Comparison of ENCODE assay signal across 1 cellular context in genomic region chr6:30556964-30557682, GRCh38.
A peak's percentile ranks its signal among the peaks of the same experiment; 100 is the strongest.
TF ChIP-seq lines count a peak whose summit lies in the region.

Gene PRR3 (plus strand): TSS chr6:30557295. CDS start chr6:30557345, 50 bp downstream.

TF ChIP-seq in K562, 482 proteins besides CTCF, POLR2A, EP300 and RAD21 (continued from another document and continues in another):
- TF ChIP-seq THAP7 (CRISPR knock-in tag; IDR thresholded peaks at IDR 0.05), result 0 out of 2 replicates have a peak, but pooled peaks have one; percentile 60
- peak; percentile 88 for TF ChIP-seq EGR1 (conservative IDR thresholded peaks at IDR 0.05)
- TF ChIP-seq JUN (IDR thresholded peaks at IDR 0.05; ENCODE audit: borderline replicate concordance, low read depth, low read length), result peak; percentile 36; the same call in 1 of the 2 replicates
- peak; percentile 87 for TF ChIP-seq JUN (CRISPR knock-in tag; IDR thresholded peaks at IDR 0.05; ENCODE audit: borderline replicate concordance)
- no peak for TF ChIP-seq ZNF347 (CRISPR knock-in tag; IDR thresholded peaks at IDR 0.05; ENCODE audit: low read depth)
- no peak for TF ChIP-seq NFE2L1 (tag; IDR thresholded peaks at IDR 0.05; ENCODE audit: borderline replicate concordance, low read depth)
- TF ChIP-seq ZBTB7A (IDR thresholded peaks at IDR 0.05; ENCODE audit: borderline replicate concordance, control insufficient read depth, low read depth, low read length), result peak; percentile 99
- TF ChIP-seq NFRKB (IDR thresholded peaks at IDR 0.05; ENCODE audit: low read depth), result peak; percentile 96
- TF ChIP-seq RFX7 (CRISPR knock-in tag; IDR thresholded peaks at IDR 0.05), result no peak
- TF ChIP-seq TBL1XR1 (IDR thresholded peaks at IDR 0.05; ENCODE audit: low read length in 2 of 2), result peak in 1 of 2 experiments; percentile 50; a peak in 2 of 4 replicates
- TF ChIP-seq AFF1 (IDR thresholded peaks at IDR 0.05; ENCODE audit: low read depth in 1 of 2, partially characterized antibody in 2 of 2), result peak in 1 of 2 experiments; percentile 80
- peak; percentile 89 for TF ChIP-seq BRD9 (IDR thresholded peaks at IDR 0.05; ENCODE audit: low read depth, partially characterized antibody)
- TF ChIP-seq ZBTB5 (IDR thresholded peaks at IDR 0.05), result no peak
- no peak for TF ChIP-seq BRF1 (IDR thresholded peaks at IDR 0.05; ENCODE audit: borderline replicate concordance, extremely low read depth, insufficient read length)
- no peak for TF ChIP-seq NFATC3 (IDR thresholded peaks at IDR 0.05)
- no peak for TF ChIP-seq MYBL2 (IDR thresholded peaks at IDR 0.05; ENCODE audit: low read depth)
- no peak for TF ChIP-seq MYBL2 (CRISPR knock-in tag; IDR thresholded peaks at IDR 0.05; ENCODE audit: borderline replicate concordance)
- peak; percentile 12 for TF ChIP-seq PCBP1 (IDR thresholded peaks at IDR 0.05; ENCODE audit: low read depth, low read length, poor library complexity, severe bottlenecking)
- peak; percentile 100 for TF ChIP-seq MYC (IDR thresholded peaks at IDR 0.05; ENCODE audit: low read depth, low read length)
- peak; percentile 96 for TF ChIP-seq MYC (CRISPR knock-in tag; IDR thresholded peaks at IDR 0.05; ENCODE audit: borderline replicate concordance, low read depth)
- TF ChIP-seq NFIC (IDR thresholded peaks at IDR 0.05), result peak; percentile 61
- no peak for TF ChIP-seq ZKSCAN8 (CRISPR knock-in tag; IDR thresholded peaks at IDR 0.05)
- no peak for TF ChIP-seq SMARCA4 (IDR thresholded peaks at IDR 0.05)
- peak in 1 of 2 experiments; percentile 93; a peak in 1 of 4 replicates for TF ChIP-seq ARNT (IDR thresholded peaks at IDR 0.05)
- peak; percentile 51 for TF ChIP-seq CXXC5 (CRISPR knock-in tag; IDR thresholded peaks at IDR 0.05)
- TF ChIP-seq CBX5 (IDR thresholded peaks at IDR 0.05; ENCODE audit: borderline replicate concordance, low read depth), result 0 out of 2 replicates have a peak, but pooled peaks have one; percentile 40
- no peak for TF ChIP-seq MYNN (IDR thresholded peaks at IDR 0.05)
- TF ChIP-seq MYNN (CRISPR knock-in tag; IDR thresholded peaks at IDR 0.05), result no peak
- peak; percentile 45 for TF ChIP-seq PKNOX1 (IDR thresholded peaks at IDR 0.05)
- TF ChIP-seq KLF6 (CRISPR knock-in tag; IDR thresholded peaks at IDR 0.05; ENCODE audit: borderline replicate concordance), result no peak
- TF ChIP-seq GTF2A2 (tag; IDR thresholded peaks at IDR 0.05), result no peak
- TF ChIP-seq MXI1 (IDR thresholded peaks at IDR 0.05; ENCODE audit: low read depth, low read length), result peak; percentile 72; the same call in 1 of the 2 replicates
- TF ChIP-seq TRIM24 (IDR thresholded peaks at IDR 0.05), result peak; percentile 24 to 86; a peak in 2 of 4 replicates
- TF ChIP-seq KAT2B (IDR thresholded peaks at IDR 0.05; ENCODE audit: low read depth, low read length), result no peak
- no peak for TF ChIP-seq BDP1 (IDR thresholded peaks at IDR 0.05; ENCODE audit: insufficient read depth, insufficient read length)
- no peak for TF ChIP-seq PRPF4 (IDR thresholded peaks at IDR 0.05; ENCODE audit: insufficient read depth, low read depth, low read length, poor library complexity, severe bottlenecking)
- peak; percentile 98 for TF ChIP-seq MAX (CRISPR knock-in tag; IDR thresholded peaks at IDR 0.05)
- TF ChIP-seq ZNF133 (CRISPR knock-in tag; IDR thresholded peaks at IDR 0.05), result no peak
- 0 out of 2 replicates have a peak, but pooled peaks have one; percentile 5 for TF ChIP-seq TCF7L2 (IDR thresholded peaks at IDR 0.05; ENCODE audit: low read depth, low read length)
- 0 out of 4 replicates have a peak, but pooled peaks of 1 of the 2 experiments have one; percentile 54 for TF ChIP-seq MCM7 (IDR thresholded peaks at IDR 0.05)
- TF ChIP-seq ARID3A (IDR thresholded peaks at IDR 0.05; ENCODE audit: borderline replicate concordance, low read depth, low read length), result no peak
- peak; percentile 94 to 96 for TF ChIP-seq E2F6 (IDR thresholded peaks at IDR 0.05; ENCODE audit: borderline replicate concordance in 1 of 2, extremely low read depth in 1 of 2, insufficient read depth in 1 of 2, insufficient read length in 1 of 2, low read depth in 1 of 2, low read length in 1 of 2, poor library complexity in 1 of 2, severe bottlenecking in 1 of 2)
- peak; percentile 85 for TF ChIP-seq PHF8 (IDR thresholded peaks at IDR 0.05; ENCODE audit: borderline replicate concordance, low read length)
- TF ChIP-seq PHB2 (IDR thresholded peaks at IDR 0.05; ENCODE audit: low read depth), result 0 out of 2 replicates have a peak, but pooled peaks have one; percentile 19
- peak; percentile 26 for TF ChIP-seq DPF2 (IDR thresholded peaks at IDR 0.05)
- no peak for TF ChIP-seq ZNF444 (CRISPR knock-in tag; IDR thresholded peaks at IDR 0.05)
- TF ChIP-seq POLR2AphosphoS5 (IDR thresholded peaks at IDR 0.05; ENCODE audit: control insufficient read depth, insufficient read depth, low read depth, low read length), result peak; percentile 57
- TF ChIP-seq TAF9B (IDR thresholded peaks at IDR 0.05; ENCODE audit: partially characterized antibody), result peak; percentile 93
- peak; percentile 81 for TF ChIP-seq ZNF511 (CRISPR knock-in tag; IDR thresholded peaks at IDR 0.05)
- TF ChIP-seq ELF1 (tag; IDR thresholded peaks at IDR 0.05), result peak; percentile 94
- TF ChIP-seq E4F1 (CRISPR knock-in tag; IDR thresholded peaks at IDR 0.05; ENCODE audit: borderline replicate concordance), result no peak
- TF ChIP-seq KDM4B (IDR thresholded peaks at IDR 0.05; ENCODE audit: borderline replicate concordance in 2 of 2, low read depth in 1 of 2), result peak in 1 of 2 experiments; percentile 97; a peak in 3 of 4 replicates
- TF ChIP-seq POLR2AphosphoS2 (IDR thresholded peaks at IDR 0.05; ENCODE audit: low read length), result peak; percentile 91
- no peak for TF ChIP-seq MCM5 (IDR thresholded peaks at IDR 0.05; ENCODE audit: low read depth)
- TF ChIP-seq TRIM28 (IDR thresholded peaks at IDR 0.05), result no peak
- 0 out of 2 replicates have a peak, but pooled peaks have one; percentile 41 for TF ChIP-seq EHMT2 (IDR thresholded peaks at IDR 0.05)
- peak; percentile 76; the same call in 1 of the 2 replicates for TF ChIP-seq DNMT1 (IDR thresholded peaks at IDR 0.05)
- no peak for TF ChIP-seq ID3 (CRISPR knock-in tag; IDR thresholded peaks at IDR 0.05)
- TF ChIP-seq ID3 (tag; IDR thresholded peaks at IDR 0.05), result peak; percentile 50; the same call in 1 of the 2 replicates
- TF ChIP-seq NCOA1 (IDR thresholded peaks at IDR 0.05; ENCODE audit: low read depth), result peak; percentile 93
- peak; percentile 86 for TF ChIP-seq POLR2B (IDR thresholded peaks at IDR 0.05; ENCODE audit: low read depth, partially characterized antibody)
- TF ChIP-seq HSF4 (CRISPR knock-in tag; IDR thresholded peaks at IDR 0.05; ENCODE audit: borderline replicate concordance), result no peak
